ENCODE assay signal across 18 cellular contexts in the genomic region with DNA sequence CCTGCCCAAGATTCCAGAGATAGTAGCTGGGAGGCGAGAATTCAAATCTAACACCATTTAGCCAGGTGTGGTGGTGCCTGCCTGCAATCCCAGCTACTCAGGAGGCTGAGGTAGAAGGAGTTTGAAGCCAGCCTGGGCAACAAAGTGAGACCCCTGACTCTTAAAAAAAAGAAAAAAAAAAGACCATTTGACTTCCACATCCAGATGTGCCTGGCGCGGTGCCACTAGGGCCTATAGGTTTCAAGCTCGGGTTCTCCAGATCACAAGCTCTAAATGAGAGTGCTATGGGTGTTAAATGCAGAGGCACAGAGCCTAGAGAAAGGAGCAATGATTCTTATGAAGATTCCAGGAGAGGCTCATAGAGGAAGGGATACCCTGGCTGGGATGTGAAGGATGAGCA. TPM values are rescaled to one million over a fixed set of nuclear protein-coding genes. Genes with fewer than 3 reads are reported as not detected.
DNase-seq lines count a peak whose midpoint lies in the region; ATAC-seq and TF ChIP-seq lines count a peak whose summit lies in the region.
"Had no signal": no experiment of that assay in that cellular context is flagged by ENCODE, and none has a peak within 500 bp of the region (broad histone marks: within the 10 kb centered on the region; RNA-seq: fewer than 3 reads in every experiment).

No MANE protein-coding gene starts in this region.

- no peak overlapping the region for H3K4me3 ChIP-seq in naive thymus-derived CD4-positive, alpha-beta T cell (ENCODE audit: low read length)

- H3K9me3 Mint-ChIP-seq in activated CD8-positive, alpha-beta memory T cell treated with anti-CD3 and anti-CD28 coated beads, Interleukin-2, amount 10 ng/mL, durations not matched to agents 7 days and 5 days (ENCODE audit: low read depth), result no peaks in the 10 kb centered on the region
- no peaks in the 10 kb centered on the region for H3K9me3 Mint-ChIP-seq in CD4-positive, alpha-beta T cell
- peaks cover 7% of the 10 kb centered on the region for H3K9me3 Mint-ChIP-seq in activated CD8-positive, alpha-beta T cell treated with anti-CD3 and anti-CD28 coated beads, Interleukin-2, amount 10 ng/mL, durations not matched to agents 7 days and 5 days (ENCODE audit: insufficient read depth)
- H3K9me3 Mint-ChIP-seq in naive thymus-derived CD4-positive, alpha-beta T cell, result peaks cover 0 to 6% (median 0%) of the 10 kb centered on the region in 11 donors

- POLR2A ChIA-PET in CD4-positive, alpha-beta T cell (lab: Charles Lee), result interaction anchor here (0.8 to 1.9 kb wide), 4 partner anchors 13 to 29 kb away, joined by 3 to 7 read pairs (median 4); a partner anchor contains a TSS
- POLR2A ChIA-PET in activated CD8-positive, alpha-beta T cell treated with anti-CD3 and anti-CD28 coated beads, Interleukin-2, amount 10 ng/mL, durations not matched to agents 7 days and 5 days (lab: Charles Lee), result interaction anchor here (1.3 to 3.3 kb wide), 3 partner anchors 14 to 42 kb away, joined by 3 to 22 read pairs (median 6); a partner anchor contains a TSS
- POLR2A ChIA-PET in naive thymus-derived CD4-positive, alpha-beta T cell (lab: Charles Lee), result interaction anchor here (0.9 to 1.0 kb wide), 2 partner anchors 15 to 30 kb away, joined by 3 read pairs; no protein-coding TSS in a partner anchor

- H3K27me3 Mint-ChIP-seq in activated CD8-positive, alpha-beta memory T cell treated with anti-CD3 and anti-CD28 coated beads, Interleukin-2, amount 10 ng/mL, durations not matched to agents 7 days and 5 days, result no peaks in the 10 kb centered on the region
- H3K27me3 Mint-ChIP-seq in CD4-positive, alpha-beta T cell, result no peaks in the 10 kb centered on the region
- H3K27me3 Mint-ChIP-seq in activated CD8-positive, alpha-beta T cell treated with anti-CD3 and anti-CD28 coated beads, Interleukin-2, amount 10 ng/mL, durations not matched to agents 7 days and 5 days (ENCODE audit: low read depth), result no peaks in the 10 kb centered on the region
- H3K27me3 Mint-ChIP-seq in naive thymus-derived CD4-positive, alpha-beta T cell, result no peaks in the 10 kb centered on the region

- peaks cover 29% of the 10 kb centered on the region for H3K36me3 Mint-ChIP-seq in activated CD8-positive, alpha-beta memory T cell treated with anti-CD3 and anti-CD28 coated beads, Interleukin-2, amount 10 ng/mL, durations not matched to agents 7 days and 5 days
- peaks cover 8% of the 10 kb centered on the region for H3K36me3 Mint-ChIP-seq in CD4-positive, alpha-beta T cell (ENCODE audit: low read depth)
- peaks cover 51% of the 10 kb centered on the region for H3K36me3 Mint-ChIP-seq in activated CD8-positive, alpha-beta T cell treated with anti-CD3 and anti-CD28 coated beads, Interleukin-2, amount 10 ng/mL, durations not matched to agents 7 days and 5 days (ENCODE audit: low read depth)
- peaks cover 0 to 25% (median 7%) of the 10 kb centered on the region in 5 donors for H3K36me3 Mint-ChIP-seq in naive thymus-derived CD4-positive, alpha-beta T cell

- TF ChIP-seq CTCF in CD4-positive, alpha-beta T cell (IDR thresholded peaks at IDR 0.05), result no peak

- no peak overlapping the region for H3K4me3 Mint-ChIP-seq in activated CD8-positive, alpha-beta memory T cell treated with anti-CD3 and anti-CD28 coated beads, Interleukin-2, amount 10 ng/mL, durations not matched to agents 7 days and 5 days
- peak overlapping the region; percentile 5 for H3K4me3 Mint-ChIP-seq in CD4-positive, alpha-beta T cell
- H3K4me3 Mint-ChIP-seq in activated CD8-positive, alpha-beta T cell treated with anti-CD3 and anti-CD28 coated beads, Interleukin-2, amount 10 ng/mL, durations not matched to agents 7 days and 5 days, result no peak overlapping the region
- H3K4me3 Mint-ChIP-seq in naive thymus-derived CD4-positive, alpha-beta T cell, result peak overlapping the region in 1 of 10 donors; percentile 16

- CTCF ChIA-PET in activated CD8-positive, alpha-beta memory T cell treated with anti-CD3 and anti-CD28 coated beads, Interleukin-2, amount 10 ng/mL, durations not matched to agents 7 days and 5 days (lab: Charles Lee), result interaction anchor here (1.0 to 1.6 kb wide), 3 partner anchors 8 to 30 kb away, joined by 3 read pairs; no protein-coding TSS in a partner anchor
- CTCF ChIA-PET in CD4-positive, alpha-beta T cell (lab: Charles Lee), result no interaction called here
- CTCF ChIA-PET in activated CD8-positive, alpha-beta T cell treated with anti-CD3 and anti-CD28 coated beads, Interleukin-2, amount 10 ng/mL, durations not matched to agents 7 days and 5 days (lab: Charles Lee), result interaction anchor here (0.9 to 1.9 kb wide), 3 partner anchors 30 to 61 kb away, joined by 3 to 6 read pairs (median 3); no protein-coding TSS in a partner anchor
- CTCF ChIA-PET in naive thymus-derived CD4-positive, alpha-beta T cell (lab: Charles Lee), result no interaction called here

- peaks cover 18 to 22% of the 10 kb centered on the region in 2 donors for H3K4me1 ChIP-seq in naive thymus-derived CD4-positive, alpha-beta T cell (ENCODE audit: control insufficient read depth in 2 of 2, insufficient read depth in 2 of 2, low read length in 2 of 2)

- H3K9me3 ChIP-seq in CD4-positive, alpha-beta T cell (ENCODE audit: control insufficient read depth, low read length), result no peaks in the 10 kb centered on the region
- H3K9me3 ChIP-seq in naive thymus-derived CD4-positive, alpha-beta T cell (ENCODE audit: control insufficient read depth in 2 of 3, low read length in 3 of 3), result no peaks in the 10 kb centered on the region

- intact Hi-C loops in CD4-positive, alpha-beta T cell (cut with DNase I, micrococcal nuclease), result no loop called here
- intact Hi-C loops in naive thymus-derived CD4-positive, alpha-beta T cell (cut with micrococcal nuclease), result loop anchor here in 1 of 2 donors (2.0 kb wide), 1 partner anchor 25 kb away; no protein-coding TSS in a partner anchor

- no peaks in the 10 kb centered on the region for H3K27me3 ChIP-seq in CD4-positive, alpha-beta T cell (ENCODE audit: control insufficient read depth, insufficient read depth, low read length)
- H3K27me3 ChIP-seq in naive thymus-derived CD4-positive, alpha-beta T cell (ENCODE audit: control insufficient read depth in 2 of 2, insufficient read depth in 2 of 2, low read length in 2 of 2), result no peaks in the 10 kb centered on the region

- ATAC-seq in activated CD8-positive, alpha-beta memory T cell treated with anti-CD3 and anti-CD28 coated beads, Interleukin-2, amount 10 ng/mL, durations not matched to agents 7 days and 5 days, result no peak
- ATAC-seq in CD4-positive, alpha-beta T cell (ENCODE audit: poor library complexity), result no peak
- ATAC-seq in activated CD8-positive, alpha-beta T cell treated with anti-CD3 and anti-CD28 coated beads, Interleukin-2, amount 10 ng/mL, durations not matched to agents 7 days and 5 days, result no peak
- ATAC-seq in naive thymus-derived CD4-positive, alpha-beta T cell, result no peak
- ATAC-seq: sciatic nerve had no signal

- H3K27ac Mint-ChIP-seq in activated CD8-positive, alpha-beta memory T cell treated with anti-CD3 and anti-CD28 coated beads, Interleukin-2, amount 10 ng/mL, durations not matched to agents 7 days and 5 days, result peak overlapping the region; percentile 51
- H3K27ac Mint-ChIP-seq in CD4-positive, alpha-beta T cell, result peak overlapping the region; percentile 68
- peak overlapping the region; percentile 31 for H3K27ac Mint-ChIP-seq in activated CD8-positive, alpha-beta T cell treated with anti-CD3 and anti-CD28 coated beads, Interleukin-2, amount 10 ng/mL, durations not matched to agents 7 days and 5 days
- H3K27ac Mint-ChIP-seq in naive thymus-derived CD4-positive, alpha-beta T cell, result peak overlapping the region; percentile 9 to 87 (median 72)

- peaks cover 62% of the 10 kb centered on the region for H3K4me1 Mint-ChIP-seq in activated CD8-positive, alpha-beta memory T cell treated with anti-CD3 and anti-CD28 coated beads, Interleukin-2, amount 10 ng/mL, durations not matched to agents 7 days and 5 days
- H3K4me1 Mint-ChIP-seq in CD4-positive, alpha-beta T cell (ENCODE audit: low read depth), result peaks cover 83% of the 10 kb centered on the region
- H3K4me1 Mint-ChIP-seq in activated CD8-positive, alpha-beta T cell treated with anti-CD3 and anti-CD28 coated beads, Interleukin-2, amount 10 ng/mL, durations not matched to agents 7 days and 5 days (ENCODE audit: low read depth), result peaks cover 54% of the 10 kb centered on the region
- peaks cover 44 to 67% (median 62%) of the 10 kb centered on the region in 7 donors for H3K4me1 Mint-ChIP-seq in naive thymus-derived CD4-positive, alpha-beta T cell

- H3K27ac ChIP-seq in CD4-positive, alpha-beta T cell (ENCODE audit: low read depth, low read length), result no peak overlapping the region
- no peak overlapping the region for H3K27ac ChIP-seq in naive thymus-derived CD4-positive, alpha-beta T cell (ENCODE audit: low read depth, low read length)
- H3K27ac ChIP-seq: C4-2B had no signal

- no peak for DNase-seq in activated CD8-positive, alpha-beta memory T cell treated with anti-CD3 and anti-CD28 coated beads, Interleukin-2, amount 10 ng/mL, durations not matched to agents 7 days and 5 days
- DNase-seq in activated CD8-positive, alpha-beta memory T cell treated with anti-CD3 and anti-CD28 coated beads for 24 hours, result no peak
- no peak for DNase-seq in CD4-positive, alpha-beta T cell
- DNase-seq in activated CD8-positive, alpha-beta T cell treated with anti-CD3 and anti-CD28 coated beads, Interleukin-2, amount 10 ng/mL, durations not matched to agents 7 days and 5 days, result no peak
- DNase-seq in naive thymus-derived CD4-positive, alpha-beta T cell, result no peak
- DNase-seq in epidermal melanocyte (ENCODE audit: insufficient read length, low spot score) (no peak), T-helper 9 cell (no peak), NCI-H2029 treated with DMSO at 0.1 percent for 48 hours (lab: John Stamatoyannopoulos, UW) (no peak)
- DNase-seq: activated effector memory CD4-positive, alpha-beta T cell treated with Interleukin-2 at 50 U/mL for 16 hours; central memory CD4-positive, alpha-beta T cell; DMS53; KBM-7; NCI-H1436 treated with DMSO at 0.1 percent for 48 hours; NCI-H526 treated with DMSO at 0.1 percent for 48 hours; SW 1271 had no signal

- H3K36me3 ChIP-seq in naive thymus-derived CD4-positive, alpha-beta T cell (ENCODE audit: control insufficient read depth in 2 of 3, insufficient read depth in 3 of 3, low read length in 3 of 3), result peaks cover 0 to 5% (median 0%) of the 10 kb centered on the region in 3 experiments

RNA-seq across cellular contexts. Expression of a gene that starts 22.5 kb away (rescaled TPM):
- total RNA-seq in activated CD8-positive, alpha-beta memory T cell treated with anti-CD3 and anti-CD28 coated beads, Interleukin-2, amount 10 ng/mL, durations not matched to agents 7 days and 5 days, result 10 to 100 TPM; 65.8 to 81.6 TPM
- total RNA-seq in CD4-positive, alpha-beta T cell, result 10 to 100 TPM; 29.4 to 31.4 TPM
- total RNA-seq in activated CD8-positive, alpha-beta T cell treated with anti-CD3 and anti-CD28 coated beads, Interleukin-2, amount 10 ng/mL, durations not matched to agents 7 days and 5 days, result 10 to 100 TPM; 91.5 TPM
- 10 to 100 TPM; 46.7 to 83.9 (median 52.5) TPM for total RNA-seq in naive thymus-derived CD4-positive, alpha-beta T cell
- 1 to 10 TPM; 6.8 to 7.0 TPM for polyA plus RNA-seq in naive thymus-derived CD4-positive, alpha-beta T cell
- total RNA-seq: H1 had no signal

RNA-seq across cellular contexts. Expression of a gene that starts 40.9 kb away (rescaled TPM):
- 10 to 100 TPM; 36.4 to 48.5 TPM for total RNA-seq in activated CD8-positive, alpha-beta memory T cell treated with anti-CD3 and anti-CD28 coated beads, Interleukin-2, amount 10 ng/mL, durations not matched to agents 7 days and 5 days
- total RNA-seq in CD4-positive, alpha-beta T cell, result 10 to 100 TPM; 11.3 to 11.9 TPM
- total RNA-seq in activated CD8-positive, alpha-beta T cell treated with anti-CD3 and anti-CD28 coated beads, Interleukin-2, amount 10 ng/mL, durations not matched to agents 7 days and 5 days, result 10 to 100 TPM; 52.8 to 54.6 TPM
- total RNA-seq in naive thymus-derived CD4-positive, alpha-beta T cell, result 10 to 100 TPM; 12.3 to 31.6 (median 19.8) TPM
- polyA plus RNA-seq in naive thymus-derived CD4-positive, alpha-beta T cell, result 10 to 100 TPM; 55.2 to 56.9 TPM

Comparison
In these comparisons a context has a peak if more than half of its experiments do, and no peak if none do; other contexts are left out.
1. CTCF ChIA-PET loops: an anchor here in activated CD8-positive, alpha-beta memory T cell treated with anti-CD3 and anti-CD28 coated beads, Interleukin-2, amount 10 ng/mL, durations not matched to agents 7 days and 5 days (1.0 to 1.6 kb wide) and activated CD8-positive, alpha-beta T cell treated with anti-CD3 and anti-CD28 coated beads, Interleukin-2, amount 10 ng/mL, durations not matched to agents 7 days and 5 days (0.9 to 1.9 kb wide); none called in CD4-positive, alpha-beta T cell and naive thymus-derived CD4-positive, alpha-beta T cell.